In genomic region chr1:50080904-50081586, GRCh38 we compare ENCODE assay signal across 9 cellular contexts. TPM values are rescaled to one million over a fixed set of nuclear protein-coding genes. Genes with fewer than 3 reads are reported as not detected.
DNase-seq lines count a peak whose midpoint lies in the region; ATAC-seq and TF ChIP-seq lines count a peak whose summit lies in the region.
"Had no signal": no experiment of that assay in that cellular context is flagged by ENCODE, and none has a peak within 500 bp of the region (broad histone marks: within the 10 kb centered on the region; RNA-seq: fewer than 3 reads in every experiment).

No MANE protein-coding gene starts in this region.

- BruUV-seq in Calu3 (replicated peaks; lab: Mats Ljungman, UMichigan): no TSS peak

- DNase-seq in Calu3: peak; percentile 49
- peak; percentile 86 for DNase-seq in NCI-H748 treated with DMSO at 0.1 percent for 48 hours (lab: John Stamatoyannopoulos, UW)
- DNase-seq in endothelial cell (ENCODE audit: low spot score): peak; percentile 21
- no peak for DNase-seq in spleen
- DNase-seq in superior temporal gyrus (ENCODE audit: extremely low spot score): no peak
- DNase-seq in 8988T: no peak
- no peak for DNase-seq in activated effector memory CD4-positive, alpha-beta T cell treated with anti-CD3 and anti-CD28 coated beads, Interleukin-2, amount 50 U/mL, for 16 hours

- intact Hi-C loops in Calu3 (cut with micrococcal nuclease; ENCODE audit: unreplicated experiment): loop anchor here (2.0 kb wide), 3 partner anchors 252 to 1164 kb away; no protein-coding TSS in a partner anchor
- intact Hi-C loops in spleen (cut with DNase I; ENCODE audit: low total_unique reads): no loop called here

- no peaks in the 10 kb centered on the region for H3K36me3 Mint-ChIP-seq in Calu3 (ENCODE audit: insufficient read depth, unreplicated experiment)
- H3K36me3 Mint-ChIP-seq in endothelial cell (ENCODE audit: low read depth, unreplicated experiment): no peaks in the 10 kb centered on the region

- H3K4me1 Mint-ChIP-seq in Calu3 (ENCODE audit: low read depth, unreplicated experiment): no peaks in the 10 kb centered on the region
- H3K4me1 Mint-ChIP-seq in endothelial cell (ENCODE audit: unreplicated experiment): no peaks in the 10 kb centered on the region

- H3K27me3 Mint-ChIP-seq in Calu3 (ENCODE audit: unreplicated experiment) (no peaks in the 10 kb centered on the region), endothelial cell (ENCODE audit: unreplicated experiment) (no peaks in the 10 kb centered on the region)

- no peak overlapping the region for H3K27ac ChIP-seq in spleen
- H3K27ac ChIP-seq: skin epidermis had no signal

- no peaks in the 10 kb centered on the region for H3K4me1 ChIP-seq in spleen

- H3K4me3 Mint-ChIP-seq in Calu3 (ENCODE audit: low read depth, unreplicated experiment): no peak overlapping the region
- H3K4me3 Mint-ChIP-seq in endothelial cell (ENCODE audit: unreplicated experiment): no peak overlapping the region

- peak; percentile 34 for TF ChIP-seq CTCF in Calu3 (IDR thresholded peaks at IDR 0.05; ENCODE audit: unreplicated experiment)
- peak; percentile 55 for TF ChIP-seq CTCF in endothelial cell (IDR thresholded peaks at IDR 0.05; ENCODE audit: unreplicated experiment)
- peak in 5 of 11 experiments; percentile 13 to 38 (median 25) for TF ChIP-seq CTCF in spleen (IDR thresholded peaks at IDR 0.05 in 8 of 11, conservative IDR thresholded peaks at IDR 0.05 in 3 of 11)

- H3K36me3 ChIP-seq in spleen: no peaks in the 10 kb centered on the region

- no peak for TF ChIP-seq POLR2A in spleen (IDR thresholded peaks at IDR 0.05)

- no peaks in the 10 kb centered on the region for H3K27me3 ChIP-seq in spleen (replicated peaks in 1 of 7)

- CTCF ChIA-PET in Calu3 (lab: Charles Lee): interaction anchor here (0.6 to 1.4 kb wide), 9 partner anchors 20 to 1404 kb away, joined by 3 to 4 read pairs (median 3); no protein-coding TSS in a partner anchor

- 72 to 81% (median 76%) methylated on average over 3 of the region's 3 CpGs for WGBS in spleen, 5 donors

- no peaks in the 10 kb centered on the region for H3K9me3 ChIP-seq in spleen

- peak; percentile 46 for ATAC-seq in HG03342 (IDR thresholded peaks at IDR 0.05; ENCODE audit: unreplicated experiment)

- H3K4me3 ChIP-seq in spleen: no peak overlapping the region
- H3K4me3 ChIP-seq: skin epidermis had no signal

- H3K9me3 Mint-ChIP-seq in Calu3 (ENCODE audit: low read depth, unreplicated experiment): no peaks in the 10 kb centered on the region
- H3K9me3 Mint-ChIP-seq in endothelial cell (ENCODE audit: unreplicated experiment): no peaks in the 10 kb centered on the region

- H3K27ac Mint-ChIP-seq in Calu3 (ENCODE audit: unreplicated experiment) (no peak overlapping the region), endothelial cell (ENCODE audit: unreplicated experiment) (no peak overlapping the region)

RNA-seq across cellular contexts. Expression of gene ELAVL4, which starts 27.7 kb away (rescaled TPM):
- not detected in 2 replicates for total RNA-seq in Calu3 (2022)
- total RNA-seq in endothelial cell (ENCODE audit: unreplicated experiment): 3.0 TPM
- total RNA-seq in spleen: 1 to 10 TPM in 1 of 7 donors, under 1 TPM in 2, not detected in 4; 0.26 to 1.0 (median 0.68) TPM
- under 1 TPM in 1 of 3 donors, not detected in 2; 0.07 TPM for polyA plus RNA-seq in spleen

RNA-seq across cellular contexts. Expression of gene AGBL4, which starts 57.3 kb away (rescaled TPM):
- total RNA-seq in Calu3 (2022) (not detected in 2 replicates), endothelial cell (ENCODE audit: unreplicated experiment) (0.51 TPM), spleen (1 to 10 TPM in 2 of 7 donors, under 1 TPM in 5; 0.20 to 1.8 (median 0.34) TPM)
- polyA plus RNA-seq in spleen: under 1 TPM in 2 of 3 donors, not detected in 1; 0.05 to 0.16 TPM

Comparison
In these comparisons a context has a peak if more than half of its experiments do, and no peak if none do; other contexts are left out.
1. DNase-seq: peak in Calu3 (single experiment), NCI-H748 treated with DMSO at 0.1 percent for 48 hours (single experiment) and endothelial cell (single experiment); none in spleen (single experiment), superior temporal gyrus (single experiment), 8988T (single experiment) and activated effector memory CD4-positive, alpha-beta T cell treated with anti-CD3 and anti-CD28 coated beads, Interleukin-2, amount 50 U/mL, for 16 hours (single experiment).